24 cellular contexts compared by ENCODE assay signal in the genomic region with DNA sequence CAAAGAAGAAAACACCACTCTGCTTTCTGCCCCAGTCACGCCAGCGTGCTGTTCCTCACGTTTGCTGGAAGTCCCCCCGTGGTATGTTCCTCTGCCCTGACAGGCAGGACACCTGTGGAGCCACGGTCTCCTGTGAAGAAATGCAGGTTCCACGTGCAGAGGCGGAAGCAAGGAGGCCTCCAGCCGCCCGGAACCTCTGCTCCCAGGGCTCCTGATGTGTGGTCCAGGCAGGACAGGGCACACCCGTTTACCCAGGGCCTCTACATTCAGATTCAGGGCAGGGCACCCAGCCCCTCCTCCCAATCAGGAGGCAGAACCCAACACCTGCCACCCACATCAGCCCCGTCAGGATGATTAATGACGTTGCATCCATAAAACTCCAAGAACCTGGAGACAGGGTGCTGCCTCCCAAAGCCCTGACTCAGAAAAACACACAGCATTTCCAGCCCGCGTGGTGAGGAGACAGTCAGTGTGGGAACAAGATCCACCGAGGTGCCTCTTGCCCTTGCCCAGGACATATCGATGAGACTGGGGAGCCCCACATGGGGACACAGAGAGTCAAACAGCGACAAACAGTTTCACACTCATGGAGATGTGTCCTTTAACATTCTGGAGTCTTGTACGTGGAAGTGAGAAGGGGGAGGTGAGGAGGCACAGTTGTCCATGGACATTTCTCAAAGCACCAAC.
A peak's percentile ranks its signal among the peaks of the same experiment; 100 is the strongest.
DNase-seq lines count a peak whose midpoint lies in the region; ATAC-seq and TF ChIP-seq lines count a peak whose summit lies in the region.
"Had no signal": no experiment of that assay in that cellular context is flagged by ENCODE, and none has a peak within 500 bp of the region (broad histone marks: within the 10 kb centered on the region; RNA-seq: fewer than 3 reads in every experiment).

No MANE protein-coding gene starts in this region.

- BruUV-seq in MCF 10A (replicated peaks; lab: Mats Ljungman, UMichigan) = no TSS peak

- H3K9me3 ChIP-seq in breast epithelium (no peaks in the 10 kb centered on the region), esophagus muscularis mucosa (no peaks in the 10 kb centered on the region), psoas muscle (no peaks in the 10 kb centered on the region), endodermal cell (ENCODE audit: control insufficient read depth, low read length) (no peaks in the 10 kb centered on the region)
- H3K9me3 ChIP-seq: A549, adrenal gland, SK-N-SH had no signal

- POLR2A ChIA-PET in MCF 10A (lab: Yijun Ruan, JAX) = no interaction called here

- ATAC-seq in psoas muscle = no peak
- no peak for ATAC-seq in HG02571 (IDR thresholded peaks at IDR 0.05; ENCODE audit: unreplicated experiment)
- no peak for ATAC-seq in HG03025 (IDR thresholded peaks at IDR 0.05; ENCODE audit: low FRiP score, unreplicated experiment)
- ATAC-seq: A549; activated CD8-positive, alpha-beta T cell treated with anti-CD3 and anti-CD28 coated beads, Interleukin-2, amount 10 ng/mL, durations not matched to agents 7 days and 5 days; HepG2; left ventricle myocardium superior; stimulated activated naive B cell treated with anti-CD40 and anti-IgM and Interleukin-4, amounts not matched to agents 10 μg/mL and 1 μg/mL and 100 μg/mL, for 72 hours had no signal

- TF ChIP-seq POLR2A in breast epithelium (IDR thresholded peaks at IDR 0.05) (no peak), esophagus muscularis mucosa (IDR thresholded peaks at IDR 0.05; ENCODE audit: low read depth) (no peak)

- H3K9me3 Mint-ChIP-seq in MCF 10A (ENCODE audit: unreplicated experiment) (no peaks in the 10 kb centered on the region), endodermal cell (no peaks in the 10 kb centered on the region)
- H3K9me3 Mint-ChIP-seq: activated T-cell treated with anti-CD3 and anti-CD28 coated beads, Interleukin-2, amount 50 U/mL, for 24 hours; dendritic cell treated with granulocyte-macrophage colony-stimulating factor and Interleukin-4, amounts not matched to agents 40 ng/mL and 50 ng/mL, for 4 days; neural crest cell; stimulated activated naive B cell treated with anti-CD40 and anti-IgM and Interleukin-4, amounts not matched to agents 10 μg/mL and 1 μg/mL and 100 μg/mL, for 72 hours had no signal

- TF ChIP-seq EP300 in esophagus muscularis mucosa (IDR thresholded peaks at IDR 0.05) = no peak

- no peak for TF ChIP-seq CTCF in MCF 10A (IDR thresholded peaks at IDR 0.05; ENCODE audit: unreplicated experiment)
- TF ChIP-seq CTCF in breast epithelium (IDR thresholded peaks at IDR 0.05) = no peak
- TF ChIP-seq CTCF in esophagus muscularis mucosa (IDR thresholded peaks at IDR 0.05) = no peak
- TF ChIP-seq CTCF in psoas muscle (IDR thresholded peaks at IDR 0.05) = no peak
- TF ChIP-seq CTCF in endodermal cell (conservative IDR thresholded peaks at IDR 0.05) = no peak

- DNase-seq in MCF 10A (ENCODE audit: unreplicated experiment) (peak; percentile 13), breast epithelium (ENCODE audit: low spot score in 2 of 2) (no peak), esophagus muscularis mucosa (ENCODE audit: extremely low spot score) (peak; percentile 74), psoas muscle (peak in 1 of 2 donors; percentile 45), endodermal cell (no peak), EL (no peak)
- DNase-seq: activated CD8-positive, alpha-beta T cell treated with anti-CD3 and anti-CD28 coated beads, Interleukin-2, amount 10 ng/mL, durations not matched to agents 7 days and 5 days; activated T-cell treated with anti-CD3 and anti-CD28 coated beads, Interleukin-2, amount 50 U/mL, for 24 hours; DND-41; left ventricle myocardium superior; NCI-H1105 treated with DMSO at 0.1 percent for 48 hours; NCI-H2081 treated with DMSO at 0.1 percent for 48 hours; NCI-H524 treated with DMSO at 0.1 percent for 48 hours; RPMI8226; SK-N-SH; stimulated activated naive B cell treated with anti-CD40 and anti-IgM and Interleukin-4, amounts not matched to agents 10 μg/mL and 1 μg/mL and 100 μg/mL, for 72 hours had no signal

- peaks cover 14% of the 10 kb centered on the region for H3K4me1 Mint-ChIP-seq in MCF 10A (ENCODE audit: insufficient read depth, unreplicated experiment)
- H3K4me1 Mint-ChIP-seq in endodermal cell = peaks cover 23% of the 10 kb centered on the region
- H3K4me1 Mint-ChIP-seq: B cell; stimulated activated naive B cell treated with anti-CD40 and anti-IgM and Interleukin-4, amounts not matched to agents 10 μg/mL and 1 μg/mL and 100 μg/mL, for 72 hours had no signal

- H3K27ac ChIP-seq in breast epithelium (no peak overlapping the region), esophagus muscularis mucosa (replicated peaks in 1 of 4) (peak overlapping the region in 3 of 4 donors; percentile 5 to 77 (median 69)), psoas muscle (peak overlapping the region; percentile 75), endodermal cell (ENCODE audit: low read depth, low read length) (no peak overlapping the region)
- H3K27ac ChIP-seq: A549 had no signal

- H3K9ac ChIP-seq in endodermal cell (ENCODE audit: extremely low read depth, low read length, poor library complexity, severe bottlenecking) = no peak overlapping the region
- H3K9ac ChIP-seq: SK-N-SH had no signal

- CTCF ChIA-PET in MCF 10A (lab: Yijun Ruan, JAX) = interaction anchor here (0.6 to 3.8 kb wide), 5 partner anchors 9 to 426 kb away, joined by 3 to 14 read pairs (median 3); no protein-coding TSS in a partner anchor

- no peak overlapping the region for H3K4me3 Mint-ChIP-seq in MCF 10A (ENCODE audit: unreplicated experiment)
- H3K4me3 Mint-ChIP-seq in endodermal cell = no peak overlapping the region
- H3K4me3 Mint-ChIP-seq: activated CD8-positive, alpha-beta T cell treated with anti-CD3 and anti-CD28 coated beads, Interleukin-2, amount 10 ng/mL, durations not matched to agents 7 days and 5 days; activated T-cell treated with anti-CD3 and anti-CD28 coated beads, Interleukin-2, amount 50 U/mL, for 24 hours; B cell; dendritic cell treated with granulocyte-macrophage colony-stimulating factor and Interleukin-4, amounts not matched to agents 40 ng/mL and 50 ng/mL, for 4 days; neural crest cell; stimulated activated naive B cell treated with anti-CD40 and anti-IgM and Interleukin-4, amounts not matched to agents 10 μg/mL and 1 μg/mL and 100 μg/mL, for 72 hours had no signal

- H3K27me3 ChIP-seq in breast epithelium (no peaks in the 10 kb centered on the region), esophagus muscularis mucosa (no peaks in the 10 kb centered on the region), psoas muscle (ENCODE audit: insufficient read depth in 3 of 3, low read length in 2 of 3) (peaks cover 0 to 35% (median 0%) of the 10 kb centered on the region in 3 donors), endodermal cell (ENCODE audit: control insufficient read depth, insufficient read depth, low read length, poor library complexity, severe bottlenecking) (no peaks in the 10 kb centered on the region)
- H3K27me3 ChIP-seq: adrenal gland had no signal

- no peaks in the 10 kb centered on the region for H3K36me3 ChIP-seq in breast epithelium
- peaks cover 0 to 6% (median 0%) of the 10 kb centered on the region in 4 donors for H3K36me3 ChIP-seq in esophagus muscularis mucosa
- no peaks in the 10 kb centered on the region for H3K36me3 ChIP-seq in psoas muscle (ENCODE audit: insufficient read depth in 1 of 2, low read depth in 1 of 2)
- peaks cover 36% of the 10 kb centered on the region for H3K36me3 ChIP-seq in endodermal cell (ENCODE audit: control insufficient read depth, insufficient read depth, low read length)
- H3K36me3 ChIP-seq: adrenal gland had no signal

- H3K27me3 Mint-ChIP-seq in MCF 10A (ENCODE audit: insufficient read depth, unreplicated experiment) = no peaks in the 10 kb centered on the region
- no peaks in the 10 kb centered on the region for H3K27me3 Mint-ChIP-seq in endodermal cell (ENCODE audit: insufficient read depth)

- intact Hi-C loops in MCF 10A (cut with micrococcal nuclease) (no loop called here), breast epithelium (cut with DNase I; ENCODE audit: low total_unique reads) (no loop called here), esophagus muscularis mucosa (cut with DNase I) (loop anchor here (5.0 kb wide), 1 partner anchor 181 kb away; no protein-coding TSS in a partner anchor), psoas muscle (cut with DNase I) (no loop called here)

- WGBS in esophagus muscularis mucosa = 82% methylated on average over 15 of the region's 18 CpGs
- 77 to 81% (median 79%) methylated on average over 18 of the region's 18 CpGs for WGBS in psoas muscle, 3 donors
- WGBS in endodermal cell (ENCODE audit: insufficient coverage in 1 of 2, insufficient read length in 1 of 2), 2 experiments = 89 to 94% methylated on average over 11 to 18 of the region's 18 CpGs

- H3K36me3 Mint-ChIP-seq in MCF 10A (ENCODE audit: insufficient read depth, unreplicated experiment) (no peaks in the 10 kb centered on the region), endodermal cell (ENCODE audit: low read depth) (peaks cover 30% of the 10 kb centered on the region)
- H3K36me3 Mint-ChIP-seq: stimulated activated naive B cell treated with anti-CD40 and anti-IgM and Interleukin-4, amounts not matched to agents 10 μg/mL and 1 μg/mL and 100 μg/mL, for 72 hours had no signal

- H3K27ac Mint-ChIP-seq in MCF 10A (ENCODE audit: low read depth, unreplicated experiment) (no peak overlapping the region), endodermal cell (no peak overlapping the region)
- H3K27ac Mint-ChIP-seq: activated CD8-positive, alpha-beta T cell treated with anti-CD3 and anti-CD28 coated beads, Interleukin-2, amount 10 ng/mL, durations not matched to agents 7 days and 5 days; activated T-cell treated with anti-CD3 and anti-CD28 coated beads, Interleukin-2, amount 50 U/mL, for 24 hours; B cell; dendritic cell treated with granulocyte-macrophage colony-stimulating factor and Interleukin-4, amounts not matched to agents 40 ng/mL and 50 ng/mL, for 4 days; stimulated activated naive B cell treated with anti-CD40 and anti-IgM and Interleukin-4, amounts not matched to agents 10 μg/mL and 1 μg/mL and 100 μg/mL, for 72 hours had no signal

- no peak overlapping the region for H3K4me3 ChIP-seq in breast epithelium
- H3K4me3 ChIP-seq in esophagus muscularis mucosa = no peak overlapping the region
- no peak overlapping the region for H3K4me3 ChIP-seq in psoas muscle
- H3K4me3 ChIP-seq in endodermal cell (ENCODE audit: low read length) = no peak overlapping the region
- H3K4me3 ChIP-seq: A549, adrenal gland had no signal

- H3K4me1 ChIP-seq in breast epithelium (no peaks in the 10 kb centered on the region), esophagus muscularis mucosa (peaks cover 64 to 86% (median 79%) of the 10 kb centered on the region in 4 donors), psoas muscle (peaks cover 26% of the 10 kb centered on the region), endodermal cell (ENCODE audit: control insufficient read depth, insufficient read depth, low read length) (peaks cover 8% of the 10 kb centered on the region)

Comparison
In these comparisons a context has a peak if more than half of its experiments do, and no peak if none do; other contexts are left out.
1. DNase-seq: peak in MCF 10A (single experiment) and esophagus muscularis mucosa (single experiment); none in breast epithelium (0 of 2), endodermal cell (single experiment) and EL (single experiment).
2. H3K27ac ChIP-seq: peak in esophagus muscularis mucosa (3 of 4) and psoas muscle (single experiment); none in breast epithelium (0 of 2) and endodermal cell (single experiment).